In the genomic region with DNA sequence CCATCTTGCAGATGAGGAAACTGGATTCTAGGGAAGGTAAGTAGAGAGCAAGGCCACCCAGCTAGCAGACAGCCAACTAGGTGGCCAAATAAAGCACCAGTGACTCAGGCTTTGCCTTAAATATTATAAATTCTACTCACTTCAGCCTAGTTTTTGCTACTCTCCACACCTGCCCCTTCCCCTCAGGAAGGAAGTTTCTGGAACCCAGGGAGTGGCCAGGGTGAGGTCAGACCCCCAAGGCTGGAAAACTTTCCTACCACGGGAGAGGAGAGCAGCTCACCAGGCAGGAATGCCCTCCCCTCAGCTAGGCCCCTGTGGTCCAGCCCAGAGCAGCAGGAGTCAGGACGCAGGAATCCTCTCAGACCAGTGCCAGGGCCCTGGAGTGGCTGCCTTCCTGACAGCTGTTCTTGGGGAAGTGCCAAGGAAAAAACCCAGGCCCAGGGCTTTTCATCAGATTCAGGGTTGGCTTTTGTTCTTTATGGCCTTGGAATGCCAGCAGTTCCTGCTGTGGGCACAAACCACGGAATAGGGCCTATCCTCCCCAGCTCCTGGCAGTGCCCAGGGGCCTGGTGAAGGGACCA, we compare ENCODE assay signal across 9 cellular contexts. TPM values are rescaled to one million over a fixed set of nuclear protein-coding genes. Genes with fewer than 3 reads are reported as not detected.
DNase-seq lines count a peak whose midpoint lies in the region; ATAC-seq, FAIRE-seq and TF ChIP-seq lines count a peak whose summit lies in the region.
"Had no signal": no experiment of that assay in that cellular context is flagged by ENCODE, and none has a peak within 500 bp of the region (broad histone marks: within the 10 kb centered on the region; RNA-seq: fewer than 3 reads in every experiment).

No MANE protein-coding gene starts in this region.

- intact Hi-C loops in left ventricle myocardium superior (cut with micrococcal nuclease) (no loop called here), gastrocnemius medialis (cut with DNase I; ENCODE audit: low total_unique reads) (loop anchor here (10.0 kb wide), 1 partner anchor 79 kb away; no protein-coding TSS in a partner anchor)

- H3K4me3 ChIP-seq in GM23248 = no peak overlapping the region
- H3K4me3 ChIP-seq in gastrocnemius medialis = no peak overlapping the region

- DNase-seq in GM23248 (peak; percentile 94), WTC11 (ENCODE audit: low spot score) (peak; percentile 22), left ventricle myocardium superior (peak; percentile 60), gastrocnemius medialis (peak in 1 of 2 donors; percentile 64), D721Med (ENCODE audit: insufficient read length, low spot score) (no peak), NCI-H510A (lab: John Stamatoyannopoulos, UW) (no peak)
- DNase-seq in activated CD4-positive, CD25-positive, alpha-beta regulatory T cell (lab: John Stamatoyannopoulos, UW) = no peak
- DNase-seq: naive thymus-derived CD8-positive, alpha-beta T cell had no signal

- no peak for TF ChIP-seq POLR2A in gastrocnemius medialis (IDR thresholded peaks at IDR 0.05)

- H3K9me3 Mint-ChIP-seq in WTC11 = no peaks in the 10 kb centered on the region
- H3K9me3 Mint-ChIP-seq: naive thymus-derived CD8-positive, alpha-beta T cell had no signal

- H4K20me1 ChIP-seq in GM23248 (ENCODE audit: insufficient read depth) = no peaks in the 10 kb centered on the region

- ATAC-seq in WTC11 = peak; percentile 48; the same call in 1 of the 2 replicates
- peak; percentile 86 for ATAC-seq in left ventricle myocardium superior
- peak; percentile 59 to 70 for ATAC-seq in gastrocnemius medialis
- no peak for ATAC-seq in HG03025 (IDR thresholded peaks at IDR 0.05; ENCODE audit: low FRiP score, unreplicated experiment)
- ATAC-seq: naive thymus-derived CD8-positive, alpha-beta T cell had no signal

- H3K27ac ChIP-seq in GM23248 = peak overlapping the region; percentile 76
- H3K27ac ChIP-seq in gastrocnemius medialis = peak overlapping the region in 3 of 4 donors; percentile 37 to 66 (median 64)

- H3K4me1 Mint-ChIP-seq in WTC11 = peaks cover 18% of the 10 kb centered on the region

- no peak overlapping the region for H3K4me3 Mint-ChIP-seq in WTC11
- H3K4me3 Mint-ChIP-seq: naive thymus-derived CD8-positive, alpha-beta T cell had no signal

- no peaks in the 10 kb centered on the region for H3K9me2 ChIP-seq in GM23248 (ENCODE audit: insufficient read depth)

- no peaks in the 10 kb centered on the region for H3K36me3 Mint-ChIP-seq in WTC11
- H3K36me3 Mint-ChIP-seq: naive thymus-derived CD8-positive, alpha-beta T cell had no signal

- H3K27ac Mint-ChIP-seq in WTC11 = no peak overlapping the region
- H3K27ac Mint-ChIP-seq: naive thymus-derived CD8-positive, alpha-beta T cell had no signal

- POLR2A ChIA-PET in WTC11 (lab: Charles Lee) = interaction anchor here (0.6 kb wide), 2 partner anchors 11 to 427 kb away, joined by 3 read pairs; no protein-coding TSS in a partner anchor

- peaks cover 84% of the 10 kb centered on the region for H3K27me3 Mint-ChIP-seq in WTC11 (ENCODE audit: low read depth)

- no peaks in the 10 kb centered on the region for H3K79me2 ChIP-seq in GM23248 (ENCODE audit: insufficient read depth)

- H2AFZ ChIP-seq in GM23248 = no peak overlapping the region

- FAIRE-seq in D721Med (lab: Jason Lieb, UNC) = no peak

- in situ Hi-C loops in GM23248 (cut with MboI) = no loop called here
- in situ Hi-C loops in gastrocnemius medialis (cut with MboI; ENCODE audit: low sequenced_read_pairs in 4 of 4) = no loop called here

- no peaks in the 10 kb centered on the region for H3K9me3 ChIP-seq in GM23248 (ENCODE audit: low read depth)
- no peaks in the 10 kb centered on the region for H3K9me3 ChIP-seq in gastrocnemius medialis

- no peak for TF ChIP-seq CTCF in WTC11 (IDR thresholded peaks at IDR 0.05)
- no peak for TF ChIP-seq CTCF in gastrocnemius medialis (IDR thresholded peaks at IDR 0.05 in 4 of 5, conservative IDR thresholded peaks at IDR 0.05 in 1 of 5)
- no peak for TF ChIP-seq CTCF in D721Med (IDR thresholded peaks at IDR 0.05; ENCODE audit: insufficient read depth, missing control alignments)

- H3K4me1 ChIP-seq in GM23248 (ENCODE audit: insufficient read depth) = peaks cover 37% of the 10 kb centered on the region
- peaks cover 4 to 16% of the 10 kb centered on the region in 2 donors for H3K4me1 ChIP-seq in gastrocnemius medialis

- H3F3A ChIP-seq in GM23248 (ENCODE audit: insufficient read depth) = peaks cover 25% of the 10 kb centered on the region

- peak overlapping the region; percentile 52 for H3K4me2 ChIP-seq in GM23248 (ENCODE audit: unreplicated experiment)

- H3K36me3 ChIP-seq in GM23248 (ENCODE audit: low read depth) = no peaks in the 10 kb centered on the region
- H3K36me3 ChIP-seq in gastrocnemius medialis = no peaks in the 10 kb centered on the region

- CTCF ChIA-PET in WTC11 (lab: Charles Lee) = interaction anchor here (0.6 to 1.4 kb wide), 9 partner anchors 8 to 990 kb away, joined by 3 to 8 read pairs (median 4); no protein-coding TSS in a partner anchor

- peak overlapping the region; percentile 37 for H3K9ac ChIP-seq in GM23248

- H3K27me3 ChIP-seq in GM23248 (replicated peaks; ENCODE audit: insufficient read depth) (no peaks in the 10 kb centered on the region), gastrocnemius medialis (no peaks in the 10 kb centered on the region)

- 0% methylated on average over 3 of the region's 3 CpGs for WGBS in GM23248 (ENCODE audit: low coverage in 1 of 2, low lambda C conversion rate in 2 of 2, missing lambda C conversion rate in 2 of 2), 2 experiments

TF ChIP-seq in WTC11, 78 proteins besides CTCF, POLR2A, EP300 and RAD21 (continues in another document):
- TF ChIP-seq, protein P1, sequence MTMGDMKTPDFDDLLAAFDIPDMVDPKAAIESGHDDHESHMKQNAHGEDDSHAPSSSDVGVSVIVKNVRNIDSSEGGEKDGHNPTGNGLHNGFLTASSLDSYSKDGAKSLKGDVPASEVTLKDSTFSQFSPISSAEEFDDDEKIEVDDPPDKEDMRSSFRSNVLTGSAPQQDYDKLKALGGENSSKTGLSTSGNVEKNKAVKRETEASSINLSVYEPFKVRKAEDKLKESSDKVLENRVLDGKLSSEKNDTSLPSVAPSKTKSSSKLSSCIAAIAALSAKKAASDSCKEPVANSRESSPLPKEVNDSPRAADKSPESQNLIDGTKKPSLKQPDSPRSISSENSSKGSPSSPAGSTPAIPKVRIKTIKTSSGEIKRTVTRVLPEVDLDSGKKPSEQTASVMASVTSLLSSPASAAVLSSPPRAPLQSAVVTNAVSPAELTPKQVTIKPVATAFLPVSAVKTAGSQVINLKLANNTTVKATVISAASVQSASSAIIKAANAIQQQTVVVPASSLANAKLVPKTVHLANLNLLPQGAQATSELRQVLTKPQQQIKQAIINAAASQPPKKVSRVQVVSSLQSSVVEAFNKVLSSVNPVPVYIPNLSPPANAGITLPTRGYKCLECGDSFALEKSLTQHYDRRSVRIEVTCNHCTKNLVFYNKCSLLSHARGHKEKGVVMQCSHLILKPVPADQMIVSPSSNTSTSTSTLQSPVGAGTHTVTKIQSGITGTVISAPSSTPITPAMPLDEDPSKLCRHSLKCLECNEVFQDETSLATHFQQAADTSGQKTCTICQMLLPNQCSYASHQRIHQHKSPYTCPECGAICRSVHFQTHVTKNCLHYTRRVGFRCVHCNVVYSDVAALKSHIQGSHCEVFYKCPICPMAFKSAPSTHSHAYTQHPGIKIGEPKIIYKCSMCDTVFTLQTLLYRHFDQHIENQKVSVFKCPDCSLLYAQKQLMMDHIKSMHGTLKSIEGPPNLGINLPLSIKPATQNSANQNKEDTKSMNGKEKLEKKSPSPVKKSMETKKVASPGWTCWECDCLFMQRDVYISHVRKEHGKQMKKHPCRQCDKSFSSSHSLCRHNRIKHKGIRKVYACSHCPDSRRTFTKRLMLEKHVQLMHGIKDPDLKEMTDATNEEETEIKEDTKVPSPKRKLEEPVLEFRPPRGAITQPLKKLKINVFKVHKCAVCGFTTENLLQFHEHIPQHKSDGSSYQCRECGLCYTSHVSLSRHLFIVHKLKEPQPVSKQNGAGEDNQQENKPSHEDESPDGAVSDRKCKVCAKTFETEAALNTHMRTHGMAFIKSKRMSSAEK (CRISPR knock-in tag; IDR thresholded peaks at IDR 0.05; ENCODE audit: borderline replicate concordance) = no peak
- no peak for TF ChIP-seq TCF7 (CRISPR knock-in tag; IDR thresholded peaks at IDR 0.05; ENCODE audit: low read depth)
- TF ChIP-seq SMAD4 (CRISPR knock-in tag; IDR thresholded peaks at IDR 0.05) = no peak
- TF ChIP-seq, protein P2, sequence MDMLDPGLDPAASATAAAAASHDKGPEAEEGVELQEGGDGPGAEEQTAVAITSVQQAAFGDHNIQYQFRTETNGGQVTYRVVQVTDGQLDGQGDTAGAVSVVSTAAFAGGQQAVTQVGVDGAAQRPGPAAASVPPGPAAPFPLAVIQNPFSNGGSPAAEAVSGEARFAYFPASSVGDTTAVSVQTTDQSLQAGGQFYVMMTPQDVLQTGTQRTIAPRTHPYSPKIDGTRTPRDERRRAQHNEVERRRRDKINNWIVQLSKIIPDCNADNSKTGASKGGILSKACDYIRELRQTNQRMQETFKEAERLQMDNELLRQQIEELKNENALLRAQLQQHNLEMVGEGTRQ (CRISPR knock-in tag; IDR thresholded peaks at IDR 0.05) = no peak
- TF ChIP-seq, protein P3, sequence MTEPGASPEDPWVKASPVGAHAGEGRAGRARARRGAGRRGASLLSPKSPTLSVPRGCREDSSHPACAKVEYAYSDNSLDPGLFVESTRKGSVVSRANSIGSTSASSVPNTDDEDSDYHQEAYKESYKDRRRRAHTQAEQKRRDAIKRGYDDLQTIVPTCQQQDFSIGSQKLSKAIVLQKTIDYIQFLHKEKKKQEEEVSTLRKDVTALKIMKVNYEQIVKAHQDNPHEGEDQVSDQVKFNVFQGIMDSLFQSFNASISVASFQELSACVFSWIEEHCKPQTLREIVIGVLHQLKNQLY (CRISPR knock-in tag; IDR thresholded peaks at IDR 0.05) = no peak
- TF ChIP-seq, protein P4, sequence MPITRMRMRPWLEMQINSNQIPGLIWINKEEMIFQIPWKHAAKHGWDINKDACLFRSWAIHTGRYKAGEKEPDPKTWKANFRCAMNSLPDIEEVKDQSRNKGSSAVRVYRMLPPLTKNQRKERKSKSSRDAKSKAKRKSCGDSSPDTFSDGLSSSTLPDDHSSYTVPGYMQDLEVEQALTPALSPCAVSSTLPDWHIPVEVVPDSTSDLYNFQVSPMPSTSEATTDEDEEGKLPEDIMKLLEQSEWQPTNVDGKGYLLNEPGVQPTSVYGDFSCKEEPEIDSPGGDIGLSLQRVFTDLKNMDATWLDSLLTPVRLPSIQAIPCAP (CRISPR knock-in tag; IDR thresholded peaks at IDR 0.05) = no peak

RNA-seq across cellular contexts. Expression of a gene that starts 5.1 kb away (rescaled TPM):
- 2.1 and 5.8 TPM in 2 replicates for total RNA-seq in GM23248 (2014; rRNA removed; shearing (Covaris generic))
- polyA plus RNA-seq in GM23248 (2016; fragmentation: Nextera tagmentation; extraction: Ambion mirVana) = 13.1 and 20.4 TPM in 2 replicates
- total RNA-seq in WTC11 (2021) (0.27 to 0.66 TPM (median 0.35 TPM) in 3 replicates), left ventricle myocardium superior (0.30 TPM), gastrocnemius medialis (1 to 10 TPM in 3 of 4 donors, under 1 TPM in 1; 0.27 to 8.7 (median 2.1) TPM)

Comparison
In these comparisons a context has a peak if more than half of its experiments do, and no peak if none do; other contexts are left out.
1. DNase-seq: peak in GM23248 (single experiment), WTC11 (single experiment) and left ventricle myocardium superior (single experiment); none in D721Med (single experiment), NCI-H510A (single experiment) and activated CD4-positive, CD25-positive, alpha-beta regulatory T cell (0 of 4).